In the genomic region with DNA sequence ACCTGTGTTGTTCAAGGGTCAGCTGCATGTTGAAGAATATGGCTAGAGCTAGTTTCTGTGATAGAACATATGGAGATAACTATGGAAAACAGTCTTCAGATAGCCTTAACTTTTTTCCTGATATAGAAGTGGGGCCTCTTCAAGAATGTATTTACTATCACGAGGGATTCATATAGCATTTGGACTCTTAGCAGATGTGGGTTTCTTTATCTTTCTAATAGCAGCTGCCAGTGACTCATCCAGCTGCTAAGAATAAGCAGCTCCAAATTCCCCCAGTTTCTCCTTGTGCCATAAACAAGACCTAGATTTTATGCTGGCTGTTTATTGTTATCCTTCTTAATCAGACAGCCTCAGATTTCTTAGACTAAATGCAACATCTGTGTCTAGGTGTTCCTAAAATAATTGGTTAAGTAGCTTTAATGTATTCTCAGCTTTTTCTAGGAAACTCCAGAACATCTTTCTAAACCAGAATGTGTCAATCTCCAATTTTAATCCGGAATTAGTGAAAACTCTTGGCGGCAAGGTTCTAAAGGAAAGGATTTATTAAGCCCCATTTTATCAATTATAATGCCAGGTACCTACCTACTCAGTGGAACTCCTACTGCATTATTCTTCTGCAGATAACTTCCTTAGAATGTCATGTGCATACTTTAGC, we compare ENCODE assay signal across 1 cellular context.
A peak's percentile ranks its signal among the peaks of the same experiment; 100 is the strongest.
TF ChIP-seq lines count a peak whose summit lies in the region.

No MANE protein-coding gene starts in this region.

TF ChIP-seq in K562, 482 proteins besides CTCF, POLR2A, EP300 and RAD21 (continued from another document and continues in another):
- TF ChIP-seq, protein P1, sequence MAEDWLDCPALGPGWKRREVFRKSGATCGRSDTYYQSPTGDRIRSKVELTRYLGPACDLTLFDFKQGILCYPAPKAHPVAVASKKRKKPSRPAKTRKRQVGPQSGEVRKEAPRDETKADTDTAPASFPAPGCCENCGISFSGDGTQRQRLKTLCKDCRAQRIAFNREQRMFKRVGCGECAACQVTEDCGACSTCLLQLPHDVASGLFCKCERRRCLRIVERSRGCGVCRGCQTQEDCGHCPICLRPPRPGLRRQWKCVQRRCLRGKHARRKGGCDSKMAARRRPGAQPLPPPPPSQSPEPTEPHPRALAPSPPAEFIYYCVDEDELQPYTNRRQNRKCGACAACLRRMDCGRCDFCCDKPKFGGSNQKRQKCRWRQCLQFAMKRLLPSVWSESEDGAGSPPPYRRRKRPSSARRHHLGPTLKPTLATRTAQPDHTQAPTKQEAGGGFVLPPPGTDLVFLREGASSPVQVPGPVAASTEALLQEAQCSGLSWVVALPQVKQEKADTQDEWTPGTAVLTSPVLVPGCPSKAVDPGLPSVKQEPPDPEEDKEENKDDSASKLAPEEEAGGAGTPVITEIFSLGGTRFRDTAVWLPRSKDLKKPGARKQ (CRISPR knock-in tag; IDR thresholded peaks at IDR 0.05): no peak
- TF ChIP-seq ELF1 (tag; IDR thresholded peaks at IDR 0.05) (0 out of 2 replicates have a peak, but pooled peaks have one; percentile 22), TRIM28 (IDR thresholded peaks at IDR 0.05) (no peak), ZNF212 (CRISPR knock-in tag; IDR thresholded peaks at IDR 0.05) (no peak), POLR3G (IDR thresholded peaks at IDR 0.05; ENCODE audit: extremely low read depth, insufficient read length, insufficient replicate concordance) (no peak), CBFA2T2 (conservative IDR thresholded peaks at IDR 0.05) (peak; percentile 98), ZNF24 (IDR thresholded peaks at IDR 0.05) (no peak; the same call in 1 of the 2 replicates), TAF9B (IDR thresholded peaks at IDR 0.05; ENCODE audit: partially characterized antibody) (peak; percentile 26), LARP7 (IDR thresholded peaks at IDR 0.05) (no peak), NELFE (IDR thresholded peaks at IDR 0.05; ENCODE audit: insufficient read depth, insufficient read length) (no peak), PYGO2 (tag; IDR thresholded peaks at IDR 0.05) (peak; percentile 67; the same call in 1 of the 2 replicates), FIP1L1 (IDR thresholded peaks at IDR 0.05; ENCODE audit: low read depth, low read length, poor library complexity, severe bottlenecking) (no peak), STAT5A (IDR thresholded peaks at IDR 0.05; ENCODE audit: borderline replicate concordance, low read length) (peak; percentile 87), RB1 (IDR thresholded peaks at IDR 0.05; ENCODE audit: low read depth) (no peak), ZKSCAN3 (CRISPR knock-in tag; IDR thresholded peaks at IDR 0.05) (no peak), MTF1 (CRISPR knock-in tag; IDR thresholded peaks at IDR 0.05; ENCODE audit: borderline replicate concordance) (no peak), SRF (CRISPR knock-in tag; IDR thresholded peaks at IDR 0.05) (peak in 1 of 2 experiments; percentile 78; a peak in 1 of 4 replicates), ZNF121 (CRISPR knock-in tag; conservative IDR thresholded peaks at IDR 0.05) (no peak), COPS2 (conservative IDR thresholded peaks at IDR 0.05) (no peak), MAZ (CRISPR knock-in tag; conservative IDR thresholded peaks at IDR 0.05 in 1 of 2, IDR thresholded peaks at IDR 0.05 in 1 of 2) (0 out of 4 replicates have a peak, but pooled peaks of 1 of the 2 experiments have one; percentile 55), SOX6 (IDR thresholded peaks at IDR 0.05) (peak; percentile 96), KHSRP (IDR thresholded peaks at IDR 0.05) (peak; percentile 40; the same call in 1 of the 2 replicates), ZFP30 (CRISPR knock-in tag; IDR thresholded peaks at IDR 0.05; ENCODE audit: borderline replicate concordance) (no peak), SRSF9 (IDR thresholded peaks at IDR 0.05; ENCODE audit: borderline replicate concordance, low read depth, low read length) (no peak), ZNF165 (CRISPR knock-in tag; IDR thresholded peaks at IDR 0.05; ENCODE audit: borderline replicate concordance) (no peak), ZNF444 (CRISPR knock-in tag; IDR thresholded peaks at IDR 0.05) (peak; percentile 66; the same call in 1 of the 2 replicates), NEUROD1 (IDR thresholded peaks at IDR 0.05; ENCODE audit: borderline replicate concordance, low read depth, low read length, partially characterized antibody) (peak; percentile 68), CAMTA2 (CRISPR knock-in tag; conservative IDR thresholded peaks at IDR 0.05) (no peak), NR1H2 (CRISPR knock-in tag; IDR thresholded peaks at IDR 0.05) (no peak), MAFF (IDR thresholded peaks at IDR 0.05; ENCODE audit: low read length) (no peak; the same call in 1 of the 2 replicates), ETV6 (IDR thresholded peaks at IDR 0.05; ENCODE audit: borderline replicate concordance in 1 of 2, low read depth in 2 of 2, low read length in 1 of 2) (no peak), ETV6 (CRISPR knock-in tag; IDR thresholded peaks at IDR 0.05; ENCODE audit: borderline replicate concordance) (no peak), PCBP2 (IDR thresholded peaks at IDR 0.05; ENCODE audit: low read depth, low read length, poor library complexity, severe bottlenecking) (no peak), STAG1 (CRISPR knock-in tag; IDR thresholded peaks at IDR 0.05; ENCODE audit: borderline replicate concordance) (no peak)
- TF ChIP-seq, protein P2, sequence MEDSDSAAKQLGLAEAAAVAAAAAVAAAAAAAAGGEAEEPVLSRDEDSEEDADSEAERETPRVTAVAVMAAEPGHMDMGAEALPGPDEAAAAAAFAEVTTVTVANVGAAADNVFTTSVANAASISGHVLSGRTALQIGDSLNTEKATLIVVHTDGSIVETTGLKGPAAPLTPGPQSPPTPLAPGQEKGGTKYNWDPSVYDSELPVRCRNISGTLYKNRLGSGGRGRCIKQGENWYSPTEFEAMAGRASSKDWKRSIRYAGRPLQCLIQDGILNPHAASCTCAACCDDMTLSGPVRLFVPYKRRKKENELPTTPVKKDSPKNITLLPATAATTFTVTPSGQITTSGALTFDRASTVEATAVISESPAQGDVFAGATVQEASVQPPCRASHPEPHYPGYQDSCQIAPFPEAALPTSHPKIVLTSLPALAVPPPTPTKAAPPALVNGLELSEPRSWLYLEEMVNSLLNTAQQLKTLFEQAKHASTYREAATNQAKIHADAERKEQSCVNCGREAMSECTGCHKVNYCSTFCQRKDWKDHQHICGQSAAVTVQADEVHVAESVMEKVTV (CRISPR knock-in tag; IDR thresholded peaks at IDR 0.05): no peak
- TF ChIP-seq, protein P3, sequence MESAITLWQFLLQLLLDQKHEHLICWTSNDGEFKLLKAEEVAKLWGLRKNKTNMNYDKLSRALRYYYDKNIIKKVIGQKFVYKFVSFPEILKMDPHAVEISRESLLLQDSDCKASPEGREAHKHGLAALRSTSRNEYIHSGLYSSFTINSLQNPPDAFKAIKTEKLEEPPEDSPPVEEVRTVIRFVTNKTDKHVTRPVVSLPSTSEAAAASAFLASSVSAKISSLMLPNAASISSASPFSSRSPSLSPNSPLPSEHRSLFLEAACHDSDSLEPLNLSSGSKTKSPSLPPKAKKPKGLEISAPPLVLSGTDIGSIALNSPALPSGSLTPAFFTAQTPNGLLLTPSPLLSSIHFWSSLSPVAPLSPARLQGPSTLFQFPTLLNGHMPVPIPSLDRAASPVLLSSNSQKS (CRISPR knock-in tag; IDR thresholded peaks at IDR 0.05): 0 out of 2 replicates have a peak, but pooled peaks have one; percentile 7
- TF ChIP-seq, protein P4, sequence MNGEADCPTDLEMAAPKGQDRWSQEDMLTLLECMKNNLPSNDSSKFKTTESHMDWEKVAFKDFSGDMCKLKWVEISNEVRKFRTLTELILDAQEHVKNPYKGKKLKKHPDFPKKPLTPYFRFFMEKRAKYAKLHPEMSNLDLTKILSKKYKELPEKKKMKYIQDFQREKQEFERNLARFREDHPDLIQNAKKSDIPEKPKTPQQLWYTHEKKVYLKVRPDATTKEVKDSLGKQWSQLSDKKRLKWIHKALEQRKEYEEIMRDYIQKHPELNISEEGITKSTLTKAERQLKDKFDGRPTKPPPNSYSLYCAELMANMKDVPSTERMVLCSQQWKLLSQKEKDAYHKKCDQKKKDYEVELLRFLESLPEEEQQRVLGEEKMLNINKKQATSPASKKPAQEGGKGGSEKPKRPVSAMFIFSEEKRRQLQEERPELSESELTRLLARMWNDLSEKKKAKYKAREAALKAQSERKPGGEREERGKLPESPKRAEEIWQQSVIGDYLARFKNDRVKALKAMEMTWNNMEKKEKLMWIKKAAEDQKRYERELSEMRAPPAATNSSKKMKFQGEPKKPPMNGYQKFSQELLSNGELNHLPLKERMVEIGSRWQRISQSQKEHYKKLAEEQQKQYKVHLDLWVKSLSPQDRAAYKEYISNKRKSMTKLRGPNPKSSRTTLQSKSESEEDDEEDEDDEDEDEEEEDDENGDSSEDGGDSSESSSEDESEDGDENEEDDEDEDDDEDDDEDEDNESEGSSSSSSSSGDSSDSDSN (IDR thresholded peaks at IDR 0.05; ENCODE audit: borderline replicate concordance in 1 of 2, low read depth in 2 of 2, low read length in 2 of 2): no peak
- TF ChIP-seq, protein P5, sequence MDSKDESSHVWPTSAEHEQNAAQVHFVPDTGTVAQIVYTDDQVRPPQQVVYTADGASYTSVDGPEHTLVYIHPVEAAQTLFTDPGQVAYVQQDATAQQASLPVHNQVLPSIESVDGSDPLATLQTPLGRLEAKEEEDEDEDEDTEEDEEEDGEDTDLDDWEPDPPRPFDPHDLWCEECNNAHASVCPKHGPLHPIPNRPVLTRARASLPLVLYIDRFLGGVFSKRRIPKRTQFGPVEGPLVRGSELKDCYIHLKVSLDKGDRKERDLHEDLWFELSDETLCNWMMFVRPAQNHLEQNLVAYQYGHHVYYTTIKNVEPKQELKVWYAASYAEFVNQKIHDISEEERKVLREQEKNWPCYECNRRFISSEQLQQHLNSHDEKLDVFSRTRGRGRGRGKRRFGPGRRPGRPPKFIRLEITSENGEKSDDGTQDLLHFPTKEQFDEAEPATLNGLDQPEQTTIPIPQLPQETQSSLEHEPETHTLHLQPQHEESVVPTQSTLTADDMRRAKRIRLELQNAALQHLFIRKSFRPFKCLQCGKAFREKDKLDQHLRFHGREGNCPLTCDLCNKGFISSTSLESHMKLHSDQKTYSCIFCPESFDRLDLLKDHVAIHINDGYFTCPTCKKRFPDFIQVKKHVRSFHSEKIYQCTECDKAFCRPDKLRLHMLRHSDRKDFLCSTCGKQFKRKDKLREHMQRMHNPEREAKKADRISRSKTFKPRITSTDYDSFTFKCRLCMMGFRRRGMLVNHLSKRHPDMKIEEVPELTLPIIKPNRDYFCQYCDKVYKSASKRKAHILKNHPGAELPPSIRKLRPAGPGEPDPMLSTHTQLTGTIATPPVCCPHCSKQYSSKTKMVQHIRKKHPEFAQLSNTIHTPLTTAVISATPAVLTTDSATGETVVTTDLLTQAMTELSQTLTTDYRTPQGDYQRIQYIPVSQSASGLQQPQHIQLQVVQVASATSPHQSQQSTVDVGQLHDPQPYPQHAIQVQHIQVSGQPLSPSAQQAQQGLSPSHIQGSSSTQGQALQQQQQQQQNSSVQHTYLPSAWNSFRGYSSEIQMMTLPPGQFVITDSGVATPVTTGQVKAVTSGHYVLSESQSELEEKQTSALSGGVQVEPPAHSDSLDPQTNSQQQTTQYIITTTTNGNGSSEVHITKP (IDR thresholded peaks at IDR 0.05; ENCODE audit: partially characterized antibody): no peak
- TF ChIP-seq, protein P6, sequence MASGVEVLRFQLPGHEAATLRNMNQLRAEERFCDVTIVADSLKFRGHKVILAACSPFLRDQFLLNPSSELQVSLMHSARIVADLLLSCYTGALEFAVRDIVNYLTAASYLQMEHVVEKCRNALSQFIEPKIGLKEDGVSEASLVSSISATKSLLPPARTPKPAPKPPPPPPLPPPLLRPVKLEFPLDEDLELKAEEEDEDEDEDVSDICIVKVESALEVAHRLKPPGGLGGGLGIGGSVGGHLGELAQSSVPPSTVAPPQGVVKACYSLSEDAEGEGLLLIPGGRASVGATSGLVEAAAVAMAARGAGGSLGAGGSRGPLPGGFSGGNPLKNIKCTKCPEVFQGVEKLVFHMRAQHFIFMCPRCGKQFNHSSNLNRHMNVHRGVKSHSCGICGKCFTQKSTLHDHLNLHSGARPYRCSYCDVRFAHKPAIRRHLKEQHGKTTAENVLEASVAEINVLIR (CRISPR knock-in tag; IDR thresholded peaks at IDR 0.05): no peak
- TF ChIP-seq, protein P7, sequence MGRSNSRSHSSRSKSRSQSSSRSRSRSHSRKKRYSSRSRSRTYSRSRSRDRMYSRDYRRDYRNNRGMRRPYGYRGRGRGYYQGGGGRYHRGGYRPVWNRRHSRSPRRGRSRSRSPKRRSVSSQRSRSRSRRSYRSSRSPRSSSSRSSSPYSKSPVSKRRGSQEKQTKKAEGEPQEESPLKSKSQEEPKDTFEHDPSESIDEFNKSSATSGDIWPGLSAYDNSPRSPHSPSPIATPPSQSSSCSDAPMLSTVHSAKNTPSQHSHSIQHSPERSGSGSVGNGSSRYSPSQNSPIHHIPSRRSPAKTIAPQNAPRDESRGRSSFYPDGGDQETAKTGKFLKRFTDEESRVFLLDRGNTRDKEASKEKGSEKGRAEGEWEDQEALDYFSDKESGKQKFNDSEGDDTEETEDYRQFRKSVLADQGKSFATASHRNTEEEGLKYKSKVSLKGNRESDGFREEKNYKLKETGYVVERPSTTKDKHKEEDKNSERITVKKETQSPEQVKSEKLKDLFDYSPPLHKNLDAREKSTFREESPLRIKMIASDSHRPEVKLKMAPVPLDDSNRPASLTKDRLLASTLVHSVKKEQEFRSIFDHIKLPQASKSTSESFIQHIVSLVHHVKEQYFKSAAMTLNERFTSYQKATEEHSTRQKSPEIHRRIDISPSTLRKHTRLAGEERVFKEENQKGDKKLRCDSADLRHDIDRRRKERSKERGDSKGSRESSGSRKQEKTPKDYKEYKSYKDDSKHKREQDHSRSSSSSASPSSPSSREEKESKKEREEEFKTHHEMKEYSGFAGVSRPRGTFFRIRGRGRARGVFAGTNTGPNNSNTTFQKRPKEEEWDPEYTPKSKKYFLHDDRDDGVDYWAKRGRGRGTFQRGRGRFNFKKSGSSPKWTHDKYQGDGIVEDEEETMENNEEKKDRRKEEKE (IDR thresholded peaks at IDR 0.05; ENCODE audit: borderline replicate concordance in 1 of 2, control insufficient read depth in 1 of 2, low read depth in 2 of 2, low read length in 1 of 2): no peak
- TF ChIP-seq, protein P8, sequence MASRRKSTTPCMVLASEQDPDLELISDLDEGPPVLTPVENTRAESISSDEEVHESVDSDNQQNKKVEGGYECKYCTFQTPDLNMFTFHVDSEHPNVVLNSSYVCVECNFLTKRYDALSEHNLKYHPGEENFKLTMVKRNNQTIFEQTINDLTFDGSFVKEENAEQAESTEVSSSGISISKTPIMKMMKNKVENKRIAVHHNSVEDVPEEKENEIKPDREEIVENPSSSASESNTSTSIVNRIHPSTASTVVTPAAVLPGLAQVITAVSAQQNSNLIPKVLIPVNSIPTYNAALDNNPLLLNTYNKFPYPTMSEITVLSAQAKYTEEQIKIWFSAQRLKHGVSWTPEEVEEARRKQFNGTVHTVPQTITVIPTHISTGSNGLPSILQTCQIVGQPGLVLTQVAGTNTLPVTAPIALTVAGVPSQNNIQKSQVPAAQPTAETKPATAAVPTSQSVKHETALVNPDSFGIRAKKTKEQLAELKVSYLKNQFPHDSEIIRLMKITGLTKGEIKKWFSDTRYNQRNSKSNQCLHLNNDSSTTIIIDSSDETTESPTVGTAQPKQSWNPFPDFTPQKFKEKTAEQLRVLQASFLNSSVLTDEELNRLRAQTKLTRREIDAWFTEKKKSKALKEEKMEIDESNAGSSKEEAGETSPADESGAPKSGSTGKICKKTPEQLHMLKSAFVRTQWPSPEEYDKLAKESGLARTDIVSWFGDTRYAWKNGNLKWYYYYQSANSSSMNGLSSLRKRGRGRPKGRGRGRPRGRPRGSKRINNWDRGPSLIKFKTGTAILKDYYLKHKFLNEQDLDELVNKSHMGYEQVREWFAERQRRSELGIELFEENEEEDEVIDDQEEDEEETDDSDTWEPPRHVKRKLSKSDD (conservative IDR thresholded peaks at IDR 0.05; ENCODE audit: low read length): no peak
